In the genomic region with DNA sequence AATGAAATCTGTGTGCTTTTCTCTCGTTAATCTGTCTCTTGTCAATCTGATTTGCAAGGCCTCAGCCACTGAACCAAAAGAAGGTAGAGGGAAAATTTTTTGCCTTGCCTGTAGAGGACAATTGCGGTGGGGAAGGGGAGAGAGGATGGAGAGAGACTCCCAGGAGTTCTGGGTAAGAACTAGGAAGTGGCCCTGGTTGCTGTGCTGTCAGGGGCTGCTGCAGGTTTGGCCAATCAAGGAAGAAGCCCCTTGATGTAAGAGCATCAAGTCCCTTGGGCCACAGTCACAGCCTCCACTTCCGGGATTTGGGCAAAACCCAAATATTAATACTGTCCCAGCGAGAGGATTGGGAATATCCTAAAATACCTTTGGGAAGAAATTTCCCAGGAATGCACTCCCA, we compare ENCODE assay signal across 22 cellular contexts. TPM values are rescaled to one million over a fixed set of nuclear protein-coding genes. Genes with fewer than 3 reads are reported as not detected.
DNase-seq lines count a peak whose midpoint lies in the region; ATAC-seq, FAIRE-seq and TF ChIP-seq lines count a peak whose summit lies in the region.
"Had no signal": no experiment of that assay in that cellular context is flagged by ENCODE, and none has a peak within 500 bp of the region (broad histone marks: within the 10 kb centered on the region; RNA-seq: fewer than 3 reads in every experiment).

No MANE protein-coding gene starts in this region.

- H3K4me1 ChIP-seq in OCI-LY3 (ENCODE audit: low read length) (peaks cover 67% of the 10 kb centered on the region), GM23248 (ENCODE audit: insufficient read depth) (no peaks in the 10 kb centered on the region)
- H3K4me1 ChIP-seq: BE2C, prostate gland had no signal

- H3K9ac ChIP-seq in OCI-LY3 (ENCODE audit: low read length): peak overlapping the region; percentile 23; the same call in 1 of the 2 replicates
- no peak overlapping the region for H3K9ac ChIP-seq in GM23248

- no peak overlapping the region for H3K4me3 Mint-ChIP-seq in activated naive CD4-positive, alpha-beta T cell treated with anti-CD3 and anti-CD28 coated beads, Interleukin-2, amount 50 U/mL, for 24 hours
- H3K4me3 Mint-ChIP-seq in activated naive CD4-positive, alpha-beta T cell treated with anti-CD3 and anti-CD28 coated beads, Interleukin-2, amount 10 ng/mL, durations not matched to agents 7 days and 5 days: no peak overlapping the region

- peak overlapping the region; percentile 72 for H3K27ac Mint-ChIP-seq in activated naive CD4-positive, alpha-beta T cell treated with anti-CD3 and anti-CD28 coated beads, Interleukin-2, amount 50 U/mL, for 24 hours
- H3K27ac Mint-ChIP-seq in activated naive CD4-positive, alpha-beta T cell treated with anti-CD3 and anti-CD28 coated beads, Interleukin-2, amount 10 ng/mL, durations not matched to agents 7 days and 5 days: no peak overlapping the region
- H3K27ac Mint-ChIP-seq: activated T-cell treated with anti-CD3 and anti-CD28 coated beads, Interleukin-2, amount 50 U/mL, for 72 hours had no signal

- 95 to 98% methylated on average over 4 of the region's 4 CpGs for WGBS in GM23248 (ENCODE audit: low coverage in 1 of 2, low lambda C conversion rate in 2 of 2, missing lambda C conversion rate in 2 of 2), 2 experiments

- H3K36me3 ChIP-seq in OCI-LY3 (replicated peaks; ENCODE audit: low read depth, low read length): peaks cover 60% of the 10 kb centered on the region
- no peaks in the 10 kb centered on the region for H3K36me3 ChIP-seq in GM23248 (ENCODE audit: low read depth)
- H3K36me3 ChIP-seq: BE2C, cardiac muscle cell, prostate gland had no signal

- no peaks in the 10 kb centered on the region for H3K27me3 Mint-ChIP-seq in activated naive CD4-positive, alpha-beta T cell treated with anti-CD3 and anti-CD28 coated beads, Interleukin-2, amount 50 U/mL, for 24 hours
- no peaks in the 10 kb centered on the region for H3K27me3 Mint-ChIP-seq in activated naive CD4-positive, alpha-beta T cell treated with anti-CD3 and anti-CD28 coated beads, Interleukin-2, amount 10 ng/mL, durations not matched to agents 7 days and 5 days

- no peaks in the 10 kb centered on the region for H3K9me3 Mint-ChIP-seq in activated naive CD4-positive, alpha-beta T cell treated with anti-CD3 and anti-CD28 coated beads, Interleukin-2, amount 50 U/mL, for 24 hours
- H3K9me3 Mint-ChIP-seq in activated naive CD4-positive, alpha-beta T cell treated with anti-CD3 and anti-CD28 coated beads, Interleukin-2, amount 10 ng/mL, durations not matched to agents 7 days and 5 days: no peaks in the 10 kb centered on the region
- H3K9me3 Mint-ChIP-seq: activated naive CD4-positive, alpha-beta T cell treated with anti-CD3 and anti-CD28 coated beads for 36 hours; activated T-cell treated with anti-CD3 and anti-CD28 coated beads, Interleukin-2, amount 50 U/mL, for 72 hours had no signal

- H3K79me2 ChIP-seq in OCI-LY3 (ENCODE audit: low read length) (peaks cover 19% of the 10 kb centered on the region), GM23248 (ENCODE audit: insufficient read depth) (no peaks in the 10 kb centered on the region)

- CTCF ChIA-PET in activated naive CD4-positive, alpha-beta T cell treated with anti-CD3 and anti-CD28 coated beads, Interleukin-2, amount 10 ng/mL, durations not matched to agents 7 days and 5 days (lab: Charles Lee): interaction anchor here (0.9 to 8.1 kb wide), 2 partner anchors 25 to 56 kb away, joined by 3 to 78 read pairs; no protein-coding TSS in a partner anchor
- CTCF ChIA-PET in RWPE1 (lab: Yijun Ruan, JAX): no interaction called here

- DNase-seq in activated naive CD4-positive, alpha-beta T cell treated with anti-CD3 and anti-CD28 coated beads, Interleukin-2, amount 10 ng/mL, durations not matched to agents 7 days and 5 days: no peak
- peak; percentile 28 for DNase-seq in left lobe of liver (ENCODE audit: low spot score)
- DNase-seq in RWPE1 (ENCODE audit: low spot score): no peak
- no peak for DNase-seq in GM23248
- no peak for DNase-seq in GM12891 (ENCODE audit: insufficient read length, low spot score)
- DNase-seq: activated naive CD4-positive, alpha-beta T cell treated with anti-CD3 and anti-CD28 coated beads for 36 hours; activated T-cell treated with anti-CD3 and anti-CD28 coated beads, Interleukin-2, amount 50 U/mL, for 72 hours; aorta; BE2C; cortex of kidney; islet precursor cell; NCI-H1417; NCI-H446; NCI-H82; SHP77 treated with DMSO at 0.1 percent for 48 hours; transverse colon had no signal

- H3F3A ChIP-seq in GM23248 (ENCODE audit: insufficient read depth): no peaks in the 10 kb centered on the region

- peaks cover 21% of the 10 kb centered on the region for H3K36me3 Mint-ChIP-seq in activated naive CD4-positive, alpha-beta T cell treated with anti-CD3 and anti-CD28 coated beads, Interleukin-2, amount 50 U/mL, for 24 hours
- peaks cover 74% of the 10 kb centered on the region for H3K36me3 Mint-ChIP-seq in activated naive CD4-positive, alpha-beta T cell treated with anti-CD3 and anti-CD28 coated beads, Interleukin-2, amount 10 ng/mL, durations not matched to agents 7 days and 5 days

- no peak for FAIRE-seq in GM12891 (lab: Jason Lieb, UNC)
- FAIRE-seq: A204.1 had no signal

- in situ Hi-C loops in GM23248 (cut with MboI): no loop called here

- H4K20me1 ChIP-seq in OCI-LY3 (ENCODE audit: insufficient read depth, low read length) (no peaks in the 10 kb centered on the region), GM23248 (ENCODE audit: insufficient read depth) (no peaks in the 10 kb centered on the region)

- H3K4me2 ChIP-seq in OCI-LY3 (ENCODE audit: low read length): peak overlapping the region; percentile 57
- H3K4me2 ChIP-seq in GM23248 (ENCODE audit: unreplicated experiment): no peak overlapping the region

- H3K27ac ChIP-seq in OCI-LY3 (ENCODE audit: low read length) (peak overlapping the region; percentile 65; the same call in 1 of the 2 replicates), RWPE1 (no peak overlapping the region), GM23248 (no peak overlapping the region)
- H3K27ac ChIP-seq: cardiac muscle cell, prostate gland, transverse colon had no signal

- H3K4me3 ChIP-seq in OCI-LY3 (ENCODE audit: low read length) (no peak overlapping the region), GM23248 (no peak overlapping the region)
- H3K4me3 ChIP-seq: cardiac muscle cell, prostate gland, transverse colon had no signal

- POLR2A ChIA-PET in RWPE1 (lab: Yijun Ruan, JAX; ENCODE audit: low non-redundant PET): no interaction called here

- no peaks in the 10 kb centered on the region for H3K9me2 ChIP-seq in GM23248 (ENCODE audit: insufficient read depth)

- ATAC-seq in left lobe of liver: no peak
- ATAC-seq in HG02588 (IDR thresholded peaks at IDR 0.05; ENCODE audit: unreplicated experiment): no peak
- ATAC-seq: activated T-cell treated with anti-CD3 and anti-CD28 coated beads, Interleukin-2, amount 50 U/mL, for 72 hours had no signal

- H3K4me1 Mint-ChIP-seq in activated naive CD4-positive, alpha-beta T cell treated with anti-CD3 and anti-CD28 coated beads, Interleukin-2, amount 50 U/mL, for 24 hours: peaks cover 87% of the 10 kb centered on the region
- peaks cover 62% of the 10 kb centered on the region for H3K4me1 Mint-ChIP-seq in activated naive CD4-positive, alpha-beta T cell treated with anti-CD3 and anti-CD28 coated beads, Interleukin-2, amount 10 ng/mL, durations not matched to agents 7 days and 5 days

- no peak overlapping the region for H2AFZ ChIP-seq in OCI-LY3 (ENCODE audit: low read depth, low read length)
- no peak overlapping the region for H2AFZ ChIP-seq in GM23248

- TF ChIP-seq POLR2A in GM12891 (IDR thresholded peaks at IDR 0.05; ENCODE audit: low read depth, low read length): no peak

- no peaks in the 10 kb centered on the region for H3K27me3 ChIP-seq in OCI-LY3 (ENCODE audit: low read depth, low read length)
- H3K27me3 ChIP-seq in GM23248 (replicated peaks; ENCODE audit: insufficient read depth): no peaks in the 10 kb centered on the region
- H3K27me3 ChIP-seq: BE2C, cardiac muscle cell, transverse colon had no signal

- TF ChIP-seq CTCF in OCI-LY3 (IDR thresholded peaks at IDR 0.05; ENCODE audit: low read depth, low read length): no peak
- no peak for TF ChIP-seq CTCF in RWPE1 (conservative IDR thresholded peaks at IDR 0.05; ENCODE audit: low read depth)

- H3K9me3 ChIP-seq in OCI-LY3 (ENCODE audit: insufficient read depth, low read length): no peaks in the 10 kb centered on the region
- no peaks in the 10 kb centered on the region for H3K9me3 ChIP-seq in GM23248 (ENCODE audit: low read depth)
- H3K9me3 ChIP-seq: BE2C, prostate gland, transverse colon had no signal

TF ChIP-seq in GM12891, 5 proteins besides CTCF, POLR2A, EP300 and RAD21:
- TF ChIP-seq TAF1 (IDR thresholded peaks at IDR 0.05; ENCODE audit: low read depth, low read length) (no peak), POU2F2 (IDR thresholded peaks at IDR 0.05; ENCODE audit: low read depth, low read length) (no peak), PAX5 (IDR thresholded peaks at IDR 0.05; ENCODE audit: insufficient read depth, low read length, severe bottlenecking) (no peak), SPI1 (IDR thresholded peaks at IDR 0.05; ENCODE audit: low read depth, low read length) (no peak), POLR2AphosphoS5 (IDR thresholded peaks at IDR 0.05; ENCODE audit: low read depth, low read length) (no peak)
TF ChIP-seq in GM12891: peak in this region for 0.

RNA-seq across cellular contexts. Expression of a gene that starts 43.3 kb away (rescaled TPM):
- 27.1 TPM for total RNA-seq in left lobe of liver
- 6.6 and 10.3 TPM in 2 replicates for total RNA-seq in GM23248 (2014; rRNA removed; shearing (Covaris generic))
- polyA plus RNA-seq in GM23248 (2016; fragmentation: Nextera tagmentation; extraction: Ambion mirVana): 2.7 and 5.2 TPM in 2 replicates
- polyA plus RNA-seq in GM12891 (2012; ENCODE audit: low read depth, missing spikeins): 3.1 TPM
